Comparison of ENCODE assay signal across 8 cellular contexts in the genomic region with DNA sequence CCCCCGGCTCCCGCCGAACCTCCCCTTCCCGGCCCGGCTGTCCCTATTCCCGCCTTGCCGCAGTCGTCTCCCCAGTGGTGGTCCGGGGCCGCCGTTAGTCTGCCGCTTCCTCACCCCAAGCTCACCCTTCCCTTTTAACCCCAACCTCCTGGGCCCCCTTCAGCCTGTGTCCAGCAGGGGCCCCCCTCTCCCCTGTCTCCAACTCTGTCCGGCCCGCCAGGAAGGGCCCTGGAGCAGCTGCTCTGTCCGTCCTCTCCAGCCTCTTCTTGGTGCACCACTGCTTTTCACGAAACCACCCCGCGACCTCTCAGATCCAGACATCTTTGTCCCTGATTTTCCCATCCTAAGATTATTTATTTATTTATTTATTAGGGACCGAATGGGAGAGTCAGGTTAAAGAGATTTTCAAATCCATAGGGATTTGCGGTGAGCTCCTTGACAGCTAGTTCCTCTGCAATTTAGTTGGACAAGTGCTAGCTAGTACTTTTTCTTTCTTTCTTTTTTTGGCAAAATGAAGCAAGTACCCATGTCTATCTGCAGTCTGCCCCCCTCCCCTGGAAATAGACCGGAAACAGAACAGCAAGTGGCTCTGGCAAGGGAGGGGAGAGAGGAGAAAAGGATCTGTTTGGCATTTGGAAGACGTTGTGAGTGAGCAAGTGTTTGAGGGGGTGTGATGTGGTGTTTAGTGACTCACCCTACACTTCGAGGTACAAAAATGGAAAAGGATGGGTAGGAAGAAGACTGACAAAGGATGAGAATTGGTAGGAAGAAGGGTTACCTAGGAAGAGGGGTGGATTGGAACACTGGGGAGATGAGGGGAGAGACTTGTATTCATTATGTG. TPM values are rescaled to one million over a fixed set of nuclear protein-coding genes. Genes with fewer than 3 reads are reported as not detected.
DNase-seq lines count a peak whose midpoint lies in the region; ATAC-seq lines count a peak whose summit lies in the region.

No MANE protein-coding gene starts in this region.

- DNase-seq in NCI-H2107 treated with DMSO at 0.1 percent for 48 hours (lab: John Stamatoyannopoulos, UW; ENCODE audit: unreplicated experiment) (peak; percentile 26), NCI-H2107 (lab: John Stamatoyannopoulos, UW) (no peak), SIG-M5 treated with dmso at 0.1 percent for 504 hours (lab: John Stamatoyannopoulos, UW; ENCODE audit: unreplicated experiment) (peak; percentile 57), left colon (peak; percentile 51 to 65)
- DNase-seq in stimulated activated naive CD8-positive, alpha-beta T cell treated with anti-CD3 and anti-CD28 coated beads, Interleukin-15, Interleukin-2, amounts not matched to agents 100 U/mL and 50 U/mL, for 24 hours = peak; percentile 58

- intact Hi-C loops in left colon (cut with DNase I, micrococcal nuclease) = no loop called here

- H3K27me3 ChIP-seq in HUES64 (ENCODE audit: insufficient read depth, low read length) = no peaks in the 10 kb centered on the region

- no peaks in the 10 kb centered on the region for H3K9me3 ChIP-seq in HUES64 (ENCODE audit: insufficient read depth, low read depth, low read length)

- H3K9ac ChIP-seq in HUES64 (ENCODE audit: low read depth, low read length) = peak overlapping the region; percentile 74

- H3K4me3 ChIP-seq in HUES64 (ENCODE audit: low read length) = peak overlapping the region; percentile 75

- under 1% methylated on average over 23 of the region's 23 CpGs for WGBS in HUES64

- H3K27ac ChIP-seq in HUES64 (ENCODE audit: low read depth, low read length) (peak overlapping the region; percentile 50; the same call in 1 of the 2 replicates), cingulate gyrus (ENCODE audit: low read depth, low read length) (peak overlapping the region; percentile 47)

- peaks cover 22% of the 10 kb centered on the region for H3K36me3 ChIP-seq in HUES64 (ENCODE audit: insufficient read depth, low read length)

- ATAC-seq in GM21619 (IDR thresholded peaks at IDR 0.05; ENCODE audit: unreplicated experiment) (peak; percentile 41), left colon (peak; percentile 57)
- ATAC-seq in stimulated activated naive CD8-positive, alpha-beta T cell treated with anti-CD3 and anti-CD28 coated beads, Interleukin-15, Interleukin-2, amounts not matched to agents 100 U/mL and 50 U/mL, for 24 hours = peak; percentile 48

- H3K4me1 ChIP-seq in HUES64 (ENCODE audit: insufficient read depth, low read length) = 0 out of 2 replicates have a peak, but pooled peaks cover 7% of the 10 kb centered on the region

RNA-seq across cellular contexts. Expression of a gene that starts 0.6 kb away (rescaled TPM):
- 33.3 TPM for polyA plus RNA-seq in HUES64 (2013, experiment 1 of 2)
- 31.7 TPM for polyA plus RNA-seq in HUES64 (2013, experiment 2 of 2)
- total RNA-seq in left colon = 10 to 100 TPM; 22.9 to 24.0 TPM

RNA-seq across cellular contexts. Expression of a gene that starts 0.8 kb away (rescaled TPM):
- polyA plus RNA-seq in HUES64 (2013, experiment 1 of 2) = 14.4 TPM
- polyA plus RNA-seq in HUES64 (2013, experiment 2 of 2) = 13.6 TPM
- 10 to 100 TPM; 17.8 to 21.3 TPM for total RNA-seq in left colon

RNA-seq across cellular contexts. Expression of a gene that starts 22.6 kb away (rescaled TPM):
- 26.8 TPM for polyA plus RNA-seq in HUES64 (2013, experiment 1 of 2)
- 28.0 TPM for polyA plus RNA-seq in HUES64 (2013, experiment 2 of 2)
- total RNA-seq in left colon = 10 to 100 TPM; 30.0 to 32.0 TPM

RNA-seq across cellular contexts. Expression of a gene that starts 23.0 kb away (rescaled TPM):
- polyA plus RNA-seq in HUES64 (2013, experiment 1 of 2) = 12.5 TPM
- polyA plus RNA-seq in HUES64 (2013, experiment 2 of 2) = 14.5 TPM
- total RNA-seq in left colon = 10 to 100 TPM; 17.8 to 20.0 TPM
